ENCODE assay signal across 10 cellular contexts in genomic region chr2:98560256-98560771, GRCh38. TPM values are rescaled to one million over a fixed set of nuclear protein-coding genes. Genes with fewer than 3 reads are reported as not detected.
A peak's percentile ranks its signal among the peaks of the same experiment; 100 is the strongest.
DNase-seq lines count a peak whose midpoint lies in the region; ATAC-seq and TF ChIP-seq lines count a peak whose summit lies in the region.
"Had no signal": no experiment of that assay in that cellular context is flagged by ENCODE, and none has a peak within 500 bp of the region (broad histone marks: within the 10 kb centered on the region; RNA-seq: fewer than 3 reads in every experiment).

No MANE protein-coding gene starts in this region.

- H3K27me3 ChIP-seq in ascending aorta: no peaks in the 10 kb centered on the region
- H3K27me3 ChIP-seq in right cardiac atrium (ENCODE audit: control insufficient read depth, insufficient read depth): no peaks in the 10 kb centered on the region

- 83% methylated on average over 9 of the region's 9 CpGs for WGBS in right cardiac atrium

- H3K27ac ChIP-seq in ascending aorta (peak overlapping the region; percentile 89 to 90), right cardiac atrium (ENCODE audit: low read length) (no peak overlapping the region)

- peaks cover 22 to 39% of the 10 kb centered on the region in 2 donors for H3K36me3 ChIP-seq in ascending aorta

- CTCF ChIA-PET in GM10248 (lab: Yijun Ruan, JAX): interaction anchor here (1.1 to 5.0 kb wide), 6 partner anchors 10 to 147 kb away, joined by 3 to 54 read pairs (median 6); no protein-coding TSS in a partner anchor

- TF ChIP-seq CTCF in ascending aorta (IDR thresholded peaks at IDR 0.05): no peak
- no peak for TF ChIP-seq CTCF in GM10248 (IDR thresholded peaks at IDR 0.05; ENCODE audit: control extremely low read depth, extremely low read depth, low read depth, missing control alignments)

- H3K4me1 ChIP-seq in ascending aorta (peaks cover 0 to 16% of the 10 kb centered on the region in 2 donors), right cardiac atrium (ENCODE audit: control insufficient read depth, insufficient read depth, low read length) (peaks cover 13% of the 10 kb centered on the region)

- H3K4me3 ChIP-seq in ascending aorta: no peak overlapping the region
- no peak overlapping the region for H3K4me3 ChIP-seq in right cardiac atrium (ENCODE audit: low read length)

- ATAC-seq in right cardiac atrium (peak; percentile 82 to 87), GM21723 (IDR thresholded peaks at IDR 0.05; ENCODE audit: unreplicated experiment) (no peak), GM19463 (IDR thresholded peaks at IDR 0.05; ENCODE audit: unreplicated experiment) (no peak)

- intact Hi-C loops in ascending aorta (cut with DNase I): no loop called here
- intact Hi-C loops in right cardiac atrium (cut with DNase I): loop anchor here in 1 of 4 donors (10.0 kb wide), 1 partner anchor 116 kb away; the partner anchor contains the start of gene INPP4A

- POLR2A ChIA-PET in GM10248 (lab: Yijun Ruan, JAX): no interaction called here

- H3K9me3 ChIP-seq in ascending aorta (no peaks in the 10 kb centered on the region), right cardiac atrium (ENCODE audit: control insufficient read depth, low read length) (no peaks in the 10 kb centered on the region)

- DNase-seq in A172 (ENCODE audit: low spot score) (peak; percentile 95), H4 (ENCODE audit: low spot score) (peak; percentile 84), ascending aorta (ENCODE audit: low spot score in 2 of 2) (no peak), right cardiac atrium (peak; percentile 47 to 76 (median 74)), GM10248 (ENCODE audit: extremely low spot score) (no peak)
- DNase-seq in stimulated activated naive CD4-positive, alpha-beta T cell (lab: John Stamatoyannopoulos, UW): no peak
- DNase-seq: DMS53, NCI-H1930 had no signal

RNA-seq across cellular contexts. Expression of gene COA5, which starts 48.0 kb away (rescaled TPM):
- total RNA-seq in A172 (2014; rRNA removed; shearing (Covaris generic)): 47.4 and 48.3 TPM in 2 replicates
- total RNA-seq in H4 (2014; rRNA removed; shearing (Covaris generic)): 28.0 and 29.8 TPM in 2 replicates
- total RNA-seq in ascending aorta: 86.3 TPM
- total RNA-seq in right cardiac atrium: 10 to 100 TPM; 24.8 to 30.4 (median 28.2) TPM
- 37.4 TPM for polyA plus RNA-seq in right cardiac atrium

RNA-seq across cellular contexts. Expression of gene UNC50, which starts 48.1 kb away (rescaled TPM):
- 79.9 and 87.2 TPM in 2 replicates for total RNA-seq in A172 (2014; rRNA removed; shearing (Covaris generic))
- 68.5 and 78.7 TPM in 2 replicates for total RNA-seq in H4 (2014; rRNA removed; shearing (Covaris generic))
- total RNA-seq in ascending aorta: 34.4 TPM
- total RNA-seq in right cardiac atrium: 10 to 100 TPM; 29.4 to 38.1 (median 33.1) TPM
- 30.8 TPM for polyA plus RNA-seq in right cardiac atrium

Comparison
In these comparisons a context has a peak if more than half of its experiments do, and no peak if none do; other contexts are left out.
1. DNase-seq: peak in A172 (single experiment), H4 (single experiment) and right cardiac atrium (3 of 3); none in ascending aorta (0 of 2), GM10248 (single experiment) and stimulated activated naive CD4-positive, alpha-beta T cell (0 of 6).
2. ATAC-seq: peak in right cardiac atrium (2 of 2); none in GM21723 (single experiment) and GM19463 (single experiment).